Comparison of ENCODE assay signal across 20 cellular contexts in genomic region chr4:152443859-152444258, GRCh38.
DNase-seq lines count a peak whose midpoint lies in the region; ATAC-seq, FAIRE-seq and TF ChIP-seq lines count a peak whose summit lies in the region.
"Had no signal": no experiment of that assay in that cellular context is flagged by ENCODE, and none has a peak within 500 bp of the region (broad histone marks: within the 10 kb centered on the region; RNA-seq: fewer than 3 reads in every experiment).

No MANE protein-coding gene starts in this region.

- H3K36me3 ChIP-seq in HepG2 (replicated peaks in 1 of 2; ENCODE audit: control insufficient read depth in 1 of 2, insufficient read depth in 2 of 2, low read length in 2 of 2): no peaks in the 10 kb centered on the region
- no peaks in the 10 kb centered on the region for H3K36me3 ChIP-seq in right lobe of liver

- TF ChIP-seq RAD21 in HepG2 (CRISPR knock-in tag; IDR thresholded peaks at IDR 0.05): no peak

- no peak overlapping the region for H2AFZ ChIP-seq in HepG2 (ENCODE audit: low read length)

- WGBS in HepG2 (ENCODE audit: low lambda C conversion rate): 97% methylated on average over 3 of the region's 3 CpGs
- 98% methylated on average over 3 of the region's 3 CpGs for WGBS in right lobe of liver (ENCODE audit: insufficient coverage, low coverage, low lambda C conversion rate, missing lambda C conversion rate)

- 0 out of 2 replicates have a peak, but pooled peaks cover 3% of the 10 kb centered on the region for H4K20me1 ChIP-seq in HepG2 (ENCODE audit: insufficient read depth, low read length)

- peaks cover 6% of the 10 kb centered on the region for H3K79me2 ChIP-seq in HepG2 (ENCODE audit: insufficient read depth, low read length)

- POLR2A ChIA-PET in HepG2 (lab: Yijun Ruan, JAX): no interaction called here

- no peaks in the 10 kb centered on the region for H3K4me1 ChIP-seq in HepG2 (ENCODE audit: insufficient read depth, low read length)
- no peaks in the 10 kb centered on the region for H3K4me1 ChIP-seq in right lobe of liver
- H3K4me1 ChIP-seq: A549; BLaER1 treated with 17β-estradiol and CSF1 and Interleukin-3, amounts not matched to agents 10 nM and 100 nM had no signal

- no TSS peak for BruUV-seq in HepG2 (replicated peaks; lab: Mats Ljungman, UMichigan)

- no peaks in the 10 kb centered on the region for H3K27me3 ChIP-seq in HepG2 (ENCODE audit: control insufficient read depth in 1 of 2, insufficient read depth in 2 of 2, low read length in 2 of 2)
- no peaks in the 10 kb centered on the region for H3K27me3 ChIP-seq in right lobe of liver
- H3K27me3 ChIP-seq: BLaER1 treated with 17β-estradiol and CSF1 and Interleukin-3, amounts not matched to agents 10 nM and 100 nM had no signal

- H3K9me3 ChIP-seq in HepG2 (ENCODE audit: low read length) (no peaks in the 10 kb centered on the region), right lobe of liver (no peaks in the 10 kb centered on the region)
- H3K9me3 ChIP-seq: A549 had no signal

- no peak for TF ChIP-seq POLR2A in HepG2 (IDR thresholded peaks at IDR 0.05; ENCODE audit: insufficient read depth in 1 of 2, low read depth in 2 of 2, low read length in 2 of 2)
- TF ChIP-seq POLR2A in right lobe of liver (IDR thresholded peaks at IDR 0.05): no peak

- DNase-seq in HepG2 (ENCODE audit: low spot score): no peak
- no peak for DNase-seq in right lobe of liver
- no peak for DNase-seq in glomerular visceral epithelial cell (ENCODE audit: extremely low spot score)
- no peak for DNase-seq in islet precursor cell
- DNase-seq: AML-193; Caco-2; Calu3; CD4-positive, alpha-beta T cell; CD8-positive, alpha-beta T cell; DMS79 treated with DMSO at 0.1 percent for 48 hours; GF-D8 had no signal

- no peak for TF ChIP-seq EP300 in HepG2 (IDR thresholded peaks at IDR 0.05; ENCODE audit: low read depth in 2 of 2, low read length in 2 of 2)
- TF ChIP-seq EP300 in HepG2 (CRISPR knock-in tag; IDR thresholded peaks at IDR 0.05; ENCODE audit: borderline replicate concordance): no peak

- H3K4me3 ChIP-seq in HepG2 (replicated peaks in 1 of 3; ENCODE audit: insufficient read depth in 1 of 3, low read depth in 2 of 3, low read length in 3 of 3): no peak overlapping the region
- no peak overlapping the region for H3K4me3 ChIP-seq in right lobe of liver
- H3K4me3 ChIP-seq: A549; BLaER1 treated with 17β-estradiol and CSF1 and Interleukin-3, amounts not matched to agents 10 nM and 100 nM had no signal

- ATAC-seq in HepG2 (no peak), right lobe of liver (no peak), GM21619 (IDR thresholded peaks at IDR 0.05; ENCODE audit: unreplicated experiment) (no peak)
- ATAC-seq: A549; CD8-positive, alpha-beta T cell had no signal

- CTCF ChIA-PET in HepG2 (lab: Yijun Ruan, JAX; ENCODE audit: low intra/inter-chr PET ratio, low total read pairs): no interaction called here

- H3K27ac ChIP-seq in HepG2 (ENCODE audit: extremely low read length, insufficient read depth, low read length): no peak overlapping the region
- H3K27ac ChIP-seq in right lobe of liver: no peak overlapping the region
- H3K27ac ChIP-seq: 22Rv1; A549; BLaER1 treated with 17β-estradiol and CSF1 and Interleukin-3, amounts not matched to agents 10 nM and 100 nM; C4-2B had no signal

- H3K9ac ChIP-seq in HepG2 (ENCODE audit: insufficient read depth, low read depth, low read length): no peak overlapping the region
- H3K9ac ChIP-seq: BLaER1 treated with 17β-estradiol and CSF1 and Interleukin-3, amounts not matched to agents 10 nM and 100 nM had no signal

- FAIRE-seq in HepG2 (lab: Jason Lieb, UNC): no peak
- FAIRE-seq in colon (lab: Jason Lieb, UNC): peak; percentile 10
- FAIRE-seq in islet of Langerhans (lab: Jason Lieb, UNC): peak; percentile 5
- FAIRE-seq: A549, D721Med, G401.6 had no signal

- intact Hi-C loops in HepG2 (cut with micrococcal nuclease; ENCODE audit: unreplicated experiment) (no loop called here), right lobe of liver (cut with DNase I) (no loop called here)

- in situ Hi-C loops in HepG2 (cut with HindIII; ENCODE audit: extremely low pct_ligation_motif_present, low pct_unique_long_range_greater_than_20kb): no loop called here

- H3K4me2 ChIP-seq in HepG2 (ENCODE audit: low read depth, low read length): no peak overlapping the region
- H3K4me2 ChIP-seq: A549; BLaER1 treated with 17β-estradiol and CSF1 and Interleukin-3, amounts not matched to agents 10 nM and 100 nM had no signal

- TF ChIP-seq CTCF in HepG2 (CRISPR knock-in tag; IDR thresholded peaks at IDR 0.05): no peak
- no peak for TF ChIP-seq CTCF in right lobe of liver (IDR thresholded peaks at IDR 0.05)

TF ChIP-seq in HepG2, 621 proteins besides CTCF, POLR2A, EP300 and RAD21:
- TF ChIP-seq, protein P1, sequence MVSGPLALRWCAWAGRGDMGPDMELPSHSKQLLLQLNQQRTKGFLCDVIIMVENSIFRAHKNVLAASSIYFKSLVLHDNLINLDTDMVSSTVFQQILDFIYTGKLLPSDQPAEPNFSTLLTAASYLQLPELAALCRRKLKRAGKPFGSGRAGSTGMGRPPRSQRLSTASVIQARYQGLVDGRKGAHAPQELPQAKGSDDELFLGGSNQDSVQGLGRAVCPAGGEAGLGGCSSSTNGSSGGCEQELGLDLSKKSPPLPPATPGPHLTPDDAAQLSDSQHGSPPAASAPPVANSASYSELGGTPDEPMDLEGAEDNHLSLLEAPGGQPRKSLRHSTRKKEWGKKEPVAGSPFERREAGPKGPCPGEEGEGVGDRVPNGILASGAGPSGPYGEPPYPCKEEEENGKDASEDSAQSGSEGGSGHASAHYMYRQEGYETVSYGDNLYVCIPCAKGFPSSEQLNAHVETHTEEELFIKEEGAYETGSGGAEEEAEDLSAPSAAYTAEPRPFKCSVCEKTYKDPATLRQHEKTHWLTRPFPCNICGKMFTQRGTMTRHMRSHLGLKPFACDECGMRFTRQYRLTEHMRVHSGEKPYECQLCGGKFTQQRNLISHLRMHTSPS (CRISPR knock-in tag; IDR thresholded peaks at IDR 0.05; ENCODE audit: low read depth): no peak
- TF ChIP-seq, protein P2, sequence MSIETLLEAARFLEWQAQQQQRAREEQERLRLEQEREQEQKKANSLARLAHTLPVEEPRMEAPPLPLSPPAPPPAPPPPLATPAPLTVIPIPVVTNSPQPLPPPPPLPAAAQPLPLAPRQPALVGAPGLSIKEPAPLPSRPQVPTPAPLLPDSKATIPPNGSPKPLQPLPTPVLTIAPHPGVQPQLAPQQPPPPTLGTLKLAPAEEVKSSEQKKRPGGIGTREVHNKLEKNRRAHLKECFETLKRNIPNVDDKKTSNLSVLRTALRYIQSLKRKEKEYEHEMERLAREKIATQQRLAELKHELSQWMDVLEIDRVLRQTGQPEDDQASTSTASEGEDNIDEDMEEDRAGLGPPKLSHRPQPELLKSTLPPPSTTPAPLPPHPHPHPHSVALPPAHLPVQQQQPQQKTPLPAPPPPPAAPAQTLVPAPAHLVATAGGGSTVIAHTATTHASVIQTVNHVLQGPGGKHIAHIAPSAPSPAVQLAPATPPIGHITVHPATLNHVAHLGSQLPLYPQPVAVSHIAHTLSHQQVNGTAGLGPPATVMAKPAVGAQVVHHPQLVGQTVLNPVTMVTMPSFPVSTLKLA (IDR thresholded peaks at IDR 0.05): peak; percentile 75
